ENCODE assay signal across 8 cellular contexts in genomic region chr1:23825076-23825761, GRCh38. TPM values are rescaled to one million over a fixed set of nuclear protein-coding genes. Genes with fewer than 3 reads are reported as not detected.
DNase-seq lines count a peak whose midpoint lies in the region; ATAC-seq and TF ChIP-seq lines count a peak whose summit lies in the region.

Gene HMGCL, minus strand, starts transcription at chr1:23825429. Its CDS starts 14 bp downstream, at chr1:23825415.

- no peak within 1 kb of the TSS for H3K4ac ChIP-seq in H9 (ENCODE audit: low read depth, low read length)

- peak within 1 kb of the TSS; percentile 78 for H3K9ac ChIP-seq in H9 (ENCODE audit: extremely low read depth, insufficient read length, low read length)

- TF ChIP-seq CTCF in H9 (conservative IDR thresholded peaks at IDR 0.05): no peak
- TF ChIP-seq CTCF in NB4 (IDR thresholded peaks at IDR 0.05; ENCODE audit: low read depth, low read length): no peak
- TF ChIP-seq CTCF in omental fat pad (IDR thresholded peaks at IDR 0.05): no peak

- ATAC-seq in activated naive CD4-positive, alpha-beta T cell treated with anti-CD3 and anti-CD28 coated beads, Interleukin-2, amount 50 U/mL, for 72 hours: peak; percentile 96 to 97
- ATAC-seq in omental fat pad (ENCODE audit: low FRiP score): peak; percentile 95

- peak within 1 kb of the TSS; percentile 93 to 97 for H3K4me3 Mint-ChIP-seq in H9

- no peaks in the 10 kb centered on the region for H3K79me1 ChIP-seq in H9 (ENCODE audit: insufficient read depth, low read depth, low read length, poor library complexity, severe bottlenecking)

- H3K4me1 Mint-ChIP-seq in H9: peaks cover 16 to 18% of the 10 kb centered on the region in 2 experiments

- peak within 1 kb of the TSS; percentile 94 to 98 (median 95); a peak in 5 of 7 replicates for H3K27ac Mint-ChIP-seq in H9
- H3K27ac Mint-ChIP-seq in activated naive CD4-positive, alpha-beta T cell treated with anti-CD3 and anti-CD28 coated beads, Interleukin-2, amount 50 U/mL, for 72 hours: peak within 1 kb of the TSS; percentile 96 to 98

- no peak within 1 kb of the TSS for H4K91ac ChIP-seq in H9 (ENCODE audit: insufficient read length, low read depth, low read length)

- H2BK5ac ChIP-seq in H9 (ENCODE audit: insufficient read length, low read length): no peak within 1 kb of the TSS

- no peaks in the 10 kb centered on the region for H3K9me3 ChIP-seq in H9 (ENCODE audit: control insufficient read depth, low read depth, low read length)

- H3K23ac ChIP-seq in H9 (ENCODE audit: insufficient read length, low read depth, low read length): no peak within 1 kb of the TSS

- no peaks in the 10 kb centered on the region; the same call in 1 of the 2 replicates for H3K27me3 Mint-ChIP-seq in H9 (ENCODE audit: low read depth)

- no peaks in the 10 kb centered on the region; a peak in 1 of 7 replicates for H3K36me3 Mint-ChIP-seq in H9 (ENCODE audit: insufficient read depth in 1 of 3, low read depth in 3 of 3)
- peaks cover 7 to 8% of the 10 kb centered on the region in 2 donors for H3K36me3 Mint-ChIP-seq in activated naive CD4-positive, alpha-beta T cell treated with anti-CD3 and anti-CD28 coated beads, Interleukin-2, amount 50 U/mL, for 72 hours

- H3K4me2 ChIP-seq in H9 (ENCODE audit: insufficient read depth, insufficient read length, low read length): peak within 1 kb of the TSS; percentile 98

- no peaks in the 10 kb centered on the region for H3K79me2 ChIP-seq in H9 (ENCODE audit: insufficient read depth, low read length)

- no peak within 1 kb of the TSS for H3T11ph ChIP-seq in H9 (ENCODE audit: low read length)

- H3K4me3 ChIP-seq in NB4 (ENCODE audit: low read depth, low read length): peak within 1 kb of the TSS; percentile 79

- H4K5ac ChIP-seq in H9 (ENCODE audit: insufficient read length, low read depth, low read length): no peak within 1 kb of the TSS

- no peaks in the 10 kb centered on the region for H3K4me1 ChIP-seq in H9 (ENCODE audit: insufficient read depth, low read length)

- H3K27ac ChIP-seq in H9 (ENCODE audit: insufficient read length, low read depth, low read length) (no peak within 1 kb of the TSS), temporal lobe (ENCODE audit: low read depth, low read length) (peak within 1 kb of the TSS; percentile 87)

- peak within 1 kb of the TSS; percentile 69 for H3K18ac ChIP-seq in H9 (ENCODE audit: insufficient read length, low read depth, low read length)

- no peaks in the 10 kb centered on the region for H3K9me3 Mint-ChIP-seq in H9
- no peaks in the 10 kb centered on the region for H3K9me3 Mint-ChIP-seq in activated naive CD4-positive, alpha-beta T cell treated with anti-CD3 and anti-CD28 coated beads, Interleukin-2, amount 50 U/mL, for 72 hours

- no peak within 1 kb of the TSS for H4K8ac ChIP-seq in H9 (replicated peaks; ENCODE audit: insufficient read length, low read depth, low read length)

- no CpG with 5 or more reads among the region's 42 CpGs for WGBS in H9 (ENCODE audit: extremely low coverage, insufficient read length, low lambda C conversion rate)

- H2BK15ac ChIP-seq in H9 (ENCODE audit: low read depth, low read length): no peak within 1 kb of the TSS

- no peak within 1 kb of the TSS for H3K56ac ChIP-seq in H9 (ENCODE audit: insufficient read length, low read depth, low read length)

- H2BK12ac ChIP-seq in H9 (ENCODE audit: insufficient read length, low read depth, low read length): no peak within 1 kb of the TSS

- H3K27me3 ChIP-seq in H9 (ENCODE audit: insufficient read depth, low read length): no peaks in the 10 kb centered on the region

- H3K14ac ChIP-seq in H9 (ENCODE audit: insufficient read depth, low read length): peak within 1 kb of the TSS; percentile 54

- peak; percentile 86 for TF ChIP-seq POLR2A in NB4 (IDR thresholded peaks at IDR 0.05; ENCODE audit: extremely low read depth, insufficient read length)

- no peak within 1 kb of the TSS for H2BK20ac ChIP-seq in H9 (ENCODE audit: low read depth, low read length, poor library complexity, severe bottlenecking)

- H2BK120ac ChIP-seq in H9 (ENCODE audit: low read depth, low read length, poor library complexity, severe bottlenecking): no peak within 1 kb of the TSS

- H2AK5ac ChIP-seq in H9 (ENCODE audit: insufficient read length, low read length): no peak within 1 kb of the TSS

- H4K20me1 ChIP-seq in H9 (ENCODE audit: control insufficient read depth, insufficient read depth, insufficient read length): no peaks in the 10 kb centered on the region

- peak; percentile 92 for DNase-seq in ELF-1 (ENCODE audit: low read depth, low spot score)
- DNase-seq in H9: peak; percentile 91
- DNase-seq in NB4 (ENCODE audit: low read depth): peak; percentile 92
- DNase-seq in SKM-1 treated with dmso at 0.1 percent for 144 hours (lab: John Stamatoyannopoulos, UW; ENCODE audit: unreplicated experiment): peak; percentile 78
- DNase-seq in activated naive CD4-positive, alpha-beta T cell treated with anti-CD3 and anti-CD28 coated beads, Interleukin-2, amount 50 U/mL, for 72 hours (ENCODE audit: low spot score in 2 of 2): peak; percentile 82 to 84
- peak; percentile 88 for DNase-seq in glomerular visceral epithelial cell (ENCODE audit: extremely low spot score)
- peak; percentile 76 for DNase-seq in omental fat pad (ENCODE audit: low spot score)

- peaks cover 3% of the 10 kb centered on the region for H3K23me2 ChIP-seq in H9 (ENCODE audit: insufficient read length, low read depth, low read length, poor library complexity, severe bottlenecking)

- no peak within 1 kb of the TSS for H2AFZ ChIP-seq in H9 (ENCODE audit: low read length)

RNA-seq across cellular contexts. Expression of gene HMGCL, which starts in this region (rescaled TPM):
- 14.0 and 15.9 TPM in 2 replicates for total RNA-seq in H9 (2021)
- total RNA-seq in activated naive CD4-positive, alpha-beta T cell treated with anti-CD3 and anti-CD28 coated beads, Interleukin-2, amount 50 U/mL, for 72 hours: 10 to 100 TPM; 29.0 to 45.3 TPM
- total RNA-seq in omental fat pad: 10 to 100 TPM; 19.2 to 47.1 (median 41.4) TPM
- 8.4 TPM for total RNA-seq in temporal lobe
